ENCODE assay signal across 8 cellular contexts in the genomic region with DNA sequence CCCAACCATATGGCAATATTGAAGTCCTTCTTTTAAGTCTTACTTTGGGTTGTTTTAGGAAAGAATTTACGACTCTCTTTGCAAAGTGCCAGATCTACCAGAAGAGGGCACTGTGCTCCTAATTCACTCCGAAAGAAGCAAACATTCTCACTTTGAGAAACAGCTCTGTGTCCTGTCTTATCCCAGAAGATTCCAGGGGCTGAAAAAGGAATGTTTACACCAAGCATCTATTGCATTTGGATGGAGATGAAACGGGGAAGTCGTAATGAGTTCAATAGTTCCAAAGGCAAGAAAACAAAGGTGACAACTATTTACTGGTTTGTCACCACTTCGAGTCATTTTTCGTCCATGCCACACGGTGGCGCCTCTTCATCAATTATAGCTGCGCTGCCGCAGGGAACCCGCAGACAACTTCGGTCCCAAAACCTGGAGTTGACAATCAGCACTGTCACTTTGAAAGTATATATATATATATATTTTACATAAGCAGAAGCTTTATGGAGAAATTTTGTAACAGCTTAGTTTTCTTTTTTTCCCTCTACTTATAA.
A peak's percentile ranks its signal among the peaks of the same experiment; 100 is the strongest.
DNase-seq lines count a peak whose midpoint lies in the region; ATAC-seq and TF ChIP-seq lines count a peak whose summit lies in the region.

No MANE protein-coding gene starts in this region.

- intact Hi-C loops in esophagus squamous epithelium (cut with DNase I) = loop anchor here (5.0 kb wide), 1 partner anchor 203 kb away; no protein-coding TSS in a partner anchor

- peak overlapping the region; percentile 88 for H3K4me2 ChIP-seq in OCI-LY3 (ENCODE audit: low read length)

- H3K36me3 ChIP-seq in OCI-LY3 (replicated peaks; ENCODE audit: low read depth, low read length) = no peaks in the 10 kb centered on the region
- no peaks in the 10 kb centered on the region for H3K36me3 ChIP-seq in esophagus squamous epithelium

- TF ChIP-seq CTCF in OCI-LY3 (IDR thresholded peaks at IDR 0.05; ENCODE audit: low read depth, low read length) (peak; percentile 93), esophagus squamous epithelium (IDR thresholded peaks at IDR 0.05) (peak; percentile 83 to 93 (median 86))

- H3K27ac ChIP-seq in OCI-LY3 (ENCODE audit: low read length) (no peak overlapping the region), esophagus squamous epithelium (no peak overlapping the region)

- no peaks in the 10 kb centered on the region for H4K20me1 ChIP-seq in OCI-LY3 (ENCODE audit: insufficient read depth, low read length)

- peak; percentile 86 for ATAC-seq in GM21423 (IDR thresholded peaks at IDR 0.05; ENCODE audit: unreplicated experiment)

- no peaks in the 10 kb centered on the region for H3K4me1 ChIP-seq in OCI-LY3 (ENCODE audit: low read length)
- H3K4me1 ChIP-seq in esophagus squamous epithelium = peaks cover 0 to 4% (median 0%) of the 10 kb centered on the region in 3 donors

- no peak overlapping the region for H3K9ac ChIP-seq in OCI-LY3 (ENCODE audit: low read length)

- no peaks in the 10 kb centered on the region for H3K9me3 ChIP-seq in OCI-LY3 (ENCODE audit: insufficient read depth, low read length)
- no peaks in the 10 kb centered on the region for H3K9me3 ChIP-seq in esophagus squamous epithelium

- no peak for TF ChIP-seq POLR2A in esophagus squamous epithelium (IDR thresholded peaks at IDR 0.05)

- H3K27me3 ChIP-seq in OCI-LY3 (ENCODE audit: low read depth, low read length) (peaks cover 15% of the 10 kb centered on the region), esophagus squamous epithelium (peaks cover 0 to 10% (median 0%) of the 10 kb centered on the region in 4 donors)

- peak overlapping the region; percentile 97 for H2AFZ ChIP-seq in OCI-LY3 (ENCODE audit: low read depth, low read length)

- peak; percentile 87 for DNase-seq in DMS 273 (lab: John Stamatoyannopoulos, UW; ENCODE audit: unreplicated experiment)
- peak in 67 of 76 experiments; percentile 12 to 88 (median 59) for DNase-seq in HUDEP-2 (lab: John Stamatoyannopoulos, UW; ENCODE audit: unreplicated experiment in 76 of 76)
- DNase-seq in activated T-cell treated with anti-CD3 and anti-CD28 coated beads, Interleukin-2, amount 50 U/mL, for 1 hour = peak; percentile 69
- no peak for DNase-seq in esophagus squamous epithelium (lab: John Stamatoyannopoulos, UW)
- DNase-seq in myocyte (ENCODE audit: low read depth) = peak; percentile 83
- peak; percentile 47 for DNase-seq in stimulated activated CD8-positive, alpha-beta memory T cell treated with anti-CD3 and anti-CD28 coated beads, Interleukin-7, amount 100 ng/mL, for 24 hours (ENCODE audit: low read depth)

- H3K4me3 ChIP-seq in OCI-LY3 (ENCODE audit: low read length) = peak overlapping the region; percentile 74
- peak overlapping the region; percentile 24 to 68 (median 44) for H3K4me3 ChIP-seq in esophagus squamous epithelium

- WGBS in esophagus squamous epithelium, 2 donors = 1% methylated on average over 12 of the region's 12 CpGs

- no peaks in the 10 kb centered on the region for H3K79me2 ChIP-seq in OCI-LY3 (ENCODE audit: low read length)
